ENCODE assay signal across 11 cellular contexts in the genomic region with DNA sequence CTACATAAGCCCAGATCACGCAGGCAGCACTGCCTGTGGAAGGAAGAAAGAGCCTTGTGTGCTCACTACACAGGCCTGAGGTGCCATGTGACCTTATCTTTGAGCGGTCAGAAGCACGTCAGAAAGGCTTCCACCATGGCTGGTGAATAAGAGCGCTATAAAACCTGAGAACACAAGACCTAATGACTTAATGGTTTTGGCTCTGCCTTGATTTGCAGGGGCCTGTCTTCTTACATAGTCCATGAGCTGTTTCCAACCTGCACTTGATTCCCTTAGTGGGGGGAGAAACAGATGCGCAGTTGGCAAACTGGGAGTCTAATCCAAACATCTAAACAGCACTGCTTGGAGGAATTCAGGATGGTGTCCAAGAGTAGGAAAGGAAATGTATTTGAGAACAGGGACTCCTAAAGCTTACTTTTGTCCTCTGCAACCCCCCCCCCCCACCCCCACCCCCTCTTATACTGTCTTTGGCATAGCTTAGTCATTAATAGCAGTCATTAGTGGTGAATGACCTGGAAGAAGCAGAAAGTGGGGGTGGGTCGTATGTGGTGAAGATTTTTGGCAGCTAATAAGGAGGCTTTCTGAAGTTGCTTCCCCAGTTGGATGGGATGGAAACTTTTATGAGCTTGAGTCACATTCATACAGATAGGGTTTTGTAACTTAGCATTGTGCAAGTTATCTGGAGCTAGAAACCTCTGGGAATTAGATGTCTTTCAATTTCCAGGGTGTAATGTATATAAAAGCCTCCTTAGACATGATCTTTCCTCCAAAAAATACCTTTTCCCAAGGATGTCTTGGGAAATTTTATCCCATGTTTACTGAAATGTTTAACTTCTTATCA.
DNase-seq lines count a peak whose midpoint lies in the region; ATAC-seq and TF ChIP-seq lines count a peak whose summit lies in the region.
"Had no signal": no experiment of that assay in that cellular context is flagged by ENCODE, and none has a peak within 500 bp of the region (broad histone marks: within the 10 kb centered on the region; RNA-seq: fewer than 3 reads in every experiment).

No MANE protein-coding gene starts in this region.

- H3K27me3 Mint-ChIP-seq in activated CD4-positive, alpha-beta T cell treated with anti-CD3 and anti-CD28 coated beads, Interleukin-2, amount 10 ng/mL, durations not matched to agents 7 days and 5 days: no peaks in the 10 kb centered on the region
- H3K27me3 Mint-ChIP-seq in endothelial cell (ENCODE audit: unreplicated experiment): peaks cover 3% of the 10 kb centered on the region

- H3K27me3 ChIP-seq in BJ (ENCODE audit: control insufficient read depth, insufficient read depth, low read length): no peaks in the 10 kb centered on the region

- POLR2A ChIA-PET in BJ (lab: Charles Lee): interaction anchor here (0.6 to 0.7 kb wide), 2 partner anchors 49 to 450 kb away, joined by 3 to 9 read pairs; no protein-coding TSS in a partner anchor
- POLR2A ChIA-PET in activated CD4-positive, alpha-beta T cell treated with anti-CD3 and anti-CD28 coated beads, Interleukin-2, amount 10 ng/mL, durations not matched to agents 7 days and 5 days (lab: Charles Lee): no interaction called here

- no peaks in the 10 kb centered on the region for H3K36me3 Mint-ChIP-seq in activated CD4-positive, alpha-beta T cell treated with anti-CD3 and anti-CD28 coated beads, Interleukin-2, amount 10 ng/mL, durations not matched to agents 7 days and 5 days (ENCODE audit: low read depth)
- no peaks in the 10 kb centered on the region for H3K36me3 Mint-ChIP-seq in endothelial cell (ENCODE audit: low read depth, unreplicated experiment)
- H3K36me3 Mint-ChIP-seq: CD8-positive, alpha-beta T cell had no signal

- no peak overlapping the region for H3K27ac Mint-ChIP-seq in activated CD4-positive, alpha-beta T cell treated with anti-CD3 and anti-CD28 coated beads, Interleukin-2, amount 10 ng/mL, durations not matched to agents 7 days and 5 days
- no peak overlapping the region for H3K27ac Mint-ChIP-seq in endothelial cell (ENCODE audit: unreplicated experiment)
- H3K27ac Mint-ChIP-seq: activated T-cell treated with anti-CD3 and anti-CD28 coated beads, Interleukin-2, amount 50 U/mL, for 72 hours; CD8-positive, alpha-beta T cell had no signal

- H3K4me3 Mint-ChIP-seq in activated CD4-positive, alpha-beta T cell treated with anti-CD3 and anti-CD28 coated beads, Interleukin-2, amount 10 ng/mL, durations not matched to agents 7 days and 5 days: no peak overlapping the region
- H3K4me3 Mint-ChIP-seq in endothelial cell (ENCODE audit: unreplicated experiment): no peak overlapping the region
- H3K4me3 Mint-ChIP-seq: activated T-cell treated with anti-CD3 and anti-CD28 coated beads, Interleukin-2, amount 50 U/mL, for 72 hours; CD8-positive, alpha-beta T cell had no signal

- DNase-seq in BJ (ENCODE audit: low read depth): peak; percentile 100
- DNase-seq in NCI-H446 treated with DMSO at 0.1 percent for 48 hours (lab: John Stamatoyannopoulos, UW): peak; percentile 72
- peak; percentile 100 for DNase-seq in fibroblast of mammary gland (ENCODE audit: low read depth)
- DNase-seq in omental fat pad (ENCODE audit: low spot score): no peak
- no peak for DNase-seq in activated CD4-positive, alpha-beta T cell treated with anti-CD3 and anti-CD28 coated beads, Interleukin-2, amount 10 ng/mL, durations not matched to agents 7 days and 5 days
- DNase-seq in stimulated activated naive CD4-positive, alpha-beta T cell treated with Interleukin-2 at 50 U/mL for 16 hours (lab: John Stamatoyannopoulos, UW): no peak
- no peak for DNase-seq in endothelial cell (ENCODE audit: low spot score)
- no peak for DNase-seq in COLO668 (lab: John Stamatoyannopoulos, UW; ENCODE audit: unreplicated experiment)
- DNase-seq: activated T-cell treated with anti-CD3 and anti-CD28 coated beads, Interleukin-2, amount 50 U/mL, for 72 hours; CD8-positive, alpha-beta T cell; NCI-H1417 had no signal

- H3K4me3 ChIP-seq in BJ (ENCODE audit: low read depth, low read length): no peak overlapping the region
- no peak overlapping the region for H3K4me3 ChIP-seq in fibroblast of mammary gland (ENCODE audit: control insufficient read depth, low read depth, low read length)

- H3K36me3 ChIP-seq in BJ (ENCODE audit: control insufficient read depth, insufficient read depth, low read length): no peaks in the 10 kb centered on the region

- CTCF ChIA-PET in BJ (lab: Yijun Ruan, JAX): interaction anchor here (1.1 kb wide), 1 partner anchor 49 kb away, joined by 4 read pairs; no protein-coding TSS in a partner anchor
- CTCF ChIA-PET in activated CD4-positive, alpha-beta T cell treated with anti-CD3 and anti-CD28 coated beads, Interleukin-2, amount 10 ng/mL, durations not matched to agents 7 days and 5 days (lab: Charles Lee): no interaction called here

- H3K9me3 Mint-ChIP-seq in activated CD4-positive, alpha-beta T cell treated with anti-CD3 and anti-CD28 coated beads, Interleukin-2, amount 10 ng/mL, durations not matched to agents 7 days and 5 days: no peaks in the 10 kb centered on the region
- H3K9me3 Mint-ChIP-seq in endothelial cell (ENCODE audit: unreplicated experiment): no peaks in the 10 kb centered on the region

- peak; percentile 83 for ATAC-seq in omental fat pad (ENCODE audit: low FRiP score)
- ATAC-seq: activated T-cell treated with anti-CD3 and anti-CD28 coated beads, Interleukin-2, amount 50 U/mL, for 72 hours; CD8-positive, alpha-beta T cell had no signal

- TF ChIP-seq CTCF in BJ (IDR thresholded peaks at IDR 0.05; ENCODE audit: insufficient read depth, low read depth, low read length) (0 out of 2 replicates have a peak, but pooled peaks have one; percentile 7), fibroblast of mammary gland (conservative IDR thresholded peaks at IDR 0.05; ENCODE audit: control insufficient read depth, insufficient read depth, low read depth, low read length) (no peak), omental fat pad (IDR thresholded peaks at IDR 0.05) (no peak), endothelial cell (IDR thresholded peaks at IDR 0.05; ENCODE audit: unreplicated experiment) (no peak)

- no peaks in the 10 kb centered on the region for H3K4me1 Mint-ChIP-seq in activated CD4-positive, alpha-beta T cell treated with anti-CD3 and anti-CD28 coated beads, Interleukin-2, amount 10 ng/mL, durations not matched to agents 7 days and 5 days
- H3K4me1 Mint-ChIP-seq in endothelial cell (ENCODE audit: unreplicated experiment): peaks cover 4% of the 10 kb centered on the region

Comparison
In these comparisons a context has a peak if more than half of its experiments do, and no peak if none do; other contexts are left out.
1. DNase-seq: peak in BJ (single experiment), NCI-H446 treated with DMSO at 0.1 percent for 48 hours (single experiment) and fibroblast of mammary gland (single experiment); none in omental fat pad (single experiment), activated CD4-positive, alpha-beta T cell treated with anti-CD3 and anti-CD28 coated beads, Interleukin-2, amount 10 ng/mL, durations not matched to agents 7 days and 5 days (single experiment), stimulated activated naive CD4-positive, alpha-beta T cell treated with Interleukin-2 at 50 U/mL for 16 hours (single experiment), endothelial cell (single experiment) and COLO668 (single experiment).